ENCODE assay signal across 8 cellular contexts in genomic region chr11:76207642-76208378, GRCh38. TPM values are rescaled to one million over a fixed set of nuclear protein-coding genes. Genes with fewer than 3 reads are reported as not detected.
DNase-seq lines count a peak whose midpoint lies in the region; ATAC-seq, FAIRE-seq and TF ChIP-seq lines count a peak whose summit lies in the region.

No MANE protein-coding gene starts in this region.

- peak overlapping the region; percentile 76 for H3K4me3 Mint-ChIP-seq in activated T-helper 2 cell treated with anti-CD3 and anti-CD28 coated beads, Interferon-gamma antibody, Interleukin-2, Interleukin-4, amounts not matched to agents 10 μg/mL and 5 μg/mL and 100 μg/mL, durations not matched to agents 14 hours and 24 hours and 36 hours (ENCODE audit: low read depth)

- H3K4me3 ChIP-seq in A549, result peak overlapping the region; percentile 60
- H3K4me3 ChIP-seq in neural cell (ENCODE audit: low read length), result peak overlapping the region; percentile 73

- intact Hi-C loops in activated T-helper 2 cell treated with anti-CD3 and anti-CD28 coated beads, Interferon-gamma antibody, Interleukin-2, Interleukin-4, amounts not matched to agents 10 μg/mL and 5 μg/mL and 100 μg/mL, durations not matched to agents 14 hours and 24 hours and 36 hours (cut with micrococcal nuclease), result loop anchor here (1.0 to 5.0 kb wide), 7 partner anchors 24 to 474 kb away; partner anchors contain the start of genes GVQW3 and THAP12

- no peaks in the 10 kb centered on the region for H3F3A ChIP-seq in neural cell (ENCODE audit: insufficient read depth, low read length, poor library complexity, severe bottlenecking)

- H3K9me3 ChIP-seq in A549 (no peaks in the 10 kb centered on the region), neural cell (ENCODE audit: low read length) (no peaks in the 10 kb centered on the region)

- 0 out of 3 replicates have a peak, but pooled peaks cover 9% of the 10 kb centered on the region for H3K4me1 ChIP-seq in A549

- H2AFZ ChIP-seq in neural cell (ENCODE audit: low read depth, low read length), result no peak overlapping the region

- no peaks in the 10 kb centered on the region for H3K36me3 Mint-ChIP-seq in activated T-helper 2 cell treated with anti-CD3 and anti-CD28 coated beads, Interferon-gamma antibody, Interleukin-2, Interleukin-4, amounts not matched to agents 10 μg/mL and 5 μg/mL and 100 μg/mL, durations not matched to agents 14 hours and 24 hours and 36 hours (ENCODE audit: low read depth)

- FAIRE-seq in A549 (lab: Jason Lieb, UNC), result no peak

- peaks cover 95% of the 10 kb centered on the region for H3K27me3 ChIP-seq in neural cell (ENCODE audit: insufficient read depth, low read depth, low read length)

- H3K9me3 Mint-ChIP-seq in activated T-helper 2 cell treated with anti-CD3 and anti-CD28 coated beads, Interferon-gamma antibody, Interleukin-2, Interleukin-4, amounts not matched to agents 10 μg/mL and 5 μg/mL and 100 μg/mL, durations not matched to agents 14 hours and 24 hours and 36 hours, result no peaks in the 10 kb centered on the region

- H3K4me2 ChIP-seq in A549, result peak overlapping the region; percentile 99
- peak overlapping the region; percentile 40 for H3K4me2 ChIP-seq in neural cell (ENCODE audit: low read length)

- no peak overlapping the region for H3K27ac Mint-ChIP-seq in activated T-helper 2 cell treated with anti-CD3 and anti-CD28 coated beads, Interferon-gamma antibody, Interleukin-2, Interleukin-4, amounts not matched to agents 10 μg/mL and 5 μg/mL and 100 μg/mL, durations not matched to agents 14 hours and 24 hours and 36 hours

- no peaks in the 10 kb centered on the region for H3K36me3 ChIP-seq in neural cell (ENCODE audit: insufficient read depth, low read length)

- TF ChIP-seq EP300 in A549 (IDR thresholded peaks at IDR 0.05) (no peak), neural cell (conservative IDR thresholded peaks at IDR 0.05; ENCODE audit: poor library complexity, severe bottlenecking) (no peak)

- peak; percentile 79 to 95 for TF ChIP-seq RAD21 in A549 (conservative IDR thresholded peaks at IDR 0.05 in 1 of 2, IDR thresholded peaks at IDR 0.05 in 1 of 2)
- TF ChIP-seq RAD21 in neural cell (conservative IDR thresholded peaks at IDR 0.05), result peak; percentile 78

- CTCF ChIA-PET in A549 (lab: Yijun Ruan, JAX), result interaction anchor here (0.7 to 13.1 kb wide), 79 partner anchors 12 to 807 kb away, joined by 3 to 222 read pairs (median 4); no protein-coding TSS in a partner anchor

- peak overlapping the region; percentile 42 for H3K9ac ChIP-seq in neural cell (ENCODE audit: low read length)

- H3K27ac ChIP-seq in A549 (peak overlapping the region; percentile 70 to 85; a peak in 5 of 6 replicates), neural cell (ENCODE audit: low read length) (no peak overlapping the region)

- no peaks in the 10 kb centered on the region for H3K79me2 ChIP-seq in neural cell (replicated peaks; ENCODE audit: insufficient read depth, low read length)

- ATAC-seq in A549 (peak; percentile 52 to 79), GM18868 (IDR thresholded peaks at IDR 0.05; ENCODE audit: unreplicated experiment) (peak; percentile 61)

- TF ChIP-seq POLR2A in A549 (IDR thresholded peaks at IDR 0.05; ENCODE audit: low read length), result no peak

- POLR2A ChIA-PET in A549 (lab: Yijun Ruan, JAX), result interaction anchor here (1.1 to 2.0 kb wide), 3 partner anchors 11 to 625 kb away, joined by 4 to 11 read pairs (median 5); no protein-coding TSS in a partner anchor

- peaks cover 9% of the 10 kb centered on the region for H3K4me1 Mint-ChIP-seq in activated T-helper 2 cell treated with anti-CD3 and anti-CD28 coated beads, Interferon-gamma antibody, Interleukin-2, Interleukin-4, amounts not matched to agents 10 μg/mL and 5 μg/mL and 100 μg/mL, durations not matched to agents 14 hours and 24 hours and 36 hours (ENCODE audit: low read depth)

- peak; percentile 99 for TF ChIP-seq CTCF in A549 (IDR thresholded peaks at IDR 0.05)
- peak; percentile 92 for TF ChIP-seq CTCF in neural cell (IDR thresholded peaks at IDR 0.05; ENCODE audit: poor library complexity, severe bottlenecking)

- H3K27me3 Mint-ChIP-seq in activated T-helper 2 cell treated with anti-CD3 and anti-CD28 coated beads, Interferon-gamma antibody, Interleukin-2, Interleukin-4, amounts not matched to agents 10 μg/mL and 5 μg/mL and 100 μg/mL, durations not matched to agents 14 hours and 24 hours and 36 hours (ENCODE audit: low read depth), result peaks cover 58% of the 10 kb centered on the region

- 10% methylated on average over 38 of the region's 54 CpGs for WGBS in A549 (ENCODE audit: missing lambda C conversion rate)

- no peaks in the 10 kb centered on the region for H4K20me1 ChIP-seq in neural cell (ENCODE audit: insufficient read depth)

- peak; percentile 85 to 89 for DNase-seq in A549 (ENCODE audit: low read depth in 1 of 2, low spot score in 1 of 2)
- peak; percentile 72 to 75 for DNase-seq in Kasumi-1 (lab: John Stamatoyannopoulos, UW)
- peak; percentile 90 for DNase-seq in RPMI8226
- peak; percentile 70 for DNase-seq in activated T-helper 2 cell treated with anti-CD3 and anti-CD28 coated beads, Interferon-gamma antibody, Interleukin-2, Interleukin-4, amounts not matched to agents 10 μg/mL and 5 μg/mL and 100 μg/mL, durations not matched to agents 14 hours and 24 hours and 36 hours (ENCODE audit: low spot score)
- DNase-seq in fibroblast of the conjunctiva (ENCODE audit: low read depth), result peak; percentile 45
- DNase-seq in stimulated activated naive CD4-positive, alpha-beta T cell treated with Interleukin-2 at 50 U/mL for 16 hours (lab: John Stamatoyannopoulos, UW), result peak; percentile 71

- H3K9me2 ChIP-seq in neural cell (ENCODE audit: insufficient read depth, low read length), result no peaks in the 10 kb centered on the region

TF ChIP-seq in A549, 52 proteins besides CTCF, POLR2A, EP300 and RAD21 (continues in another document):
- TF ChIP-seq TFCP2L1 (CRISPR knock-in tag; IDR thresholded peaks at IDR 0.05), result no peak
- no peak for TF ChIP-seq FOXS1 (CRISPR knock-in tag; IDR thresholded peaks at IDR 0.05)
- no peak for TF ChIP-seq EHMT2 (IDR thresholded peaks at IDR 0.05; ENCODE audit: low read depth)
- TF ChIP-seq NPAS2 (CRISPR knock-in tag; IDR thresholded peaks at IDR 0.05; ENCODE audit: borderline replicate concordance), result no peak
- no peak for TF ChIP-seq HOXB13 (CRISPR knock-in tag; IDR thresholded peaks at IDR 0.05; ENCODE audit: low read depth)
- TF ChIP-seq MAX (IDR thresholded peaks at IDR 0.05), result peak; percentile 61
- TF ChIP-seq SMC3 (IDR thresholded peaks at IDR 0.05), result peak; percentile 92
- TF ChIP-seq CHD4 (IDR thresholded peaks at IDR 0.05; ENCODE audit: borderline replicate concordance), result no peak
- no peak for TF ChIP-seq FOSB (CRISPR knock-in tag; IDR thresholded peaks at IDR 0.05)
- TF ChIP-seq POLR2AphosphoS2 (conservative IDR thresholded peaks at IDR 0.05; ENCODE audit: low read length), result no peak
- TF ChIP-seq RNF2 (IDR thresholded peaks at IDR 0.05; ENCODE audit: borderline replicate concordance, low read depth), result 0 out of 2 replicates have a peak, but pooled peaks have one; percentile 87
- no peak for TF ChIP-seq NFE2L2 (conservative IDR thresholded peaks at IDR 0.05; ENCODE audit: low read length)
- TF ChIP-seq PHF8 (IDR thresholded peaks at IDR 0.05; ENCODE audit: borderline replicate concordance, low read depth), result no peak

TF ChIP-seq in neural cell, 6 proteins besides CTCF, POLR2A, EP300 and RAD21:
- TF ChIP-seq EZH2 (IDR thresholded peaks at IDR 0.05; ENCODE audit: borderline replicate concordance, insufficient read depth, low read length, poor library complexity, severe bottlenecking) (peak; percentile 52), REST (IDR thresholded peaks at IDR 0.05; ENCODE audit: borderline replicate concordance) (no peak), POLR2AphosphoS5 (IDR thresholded peaks at IDR 0.05) (no peak), SMC3 (conservative IDR thresholded peaks at IDR 0.05; ENCODE audit: poor library complexity) (peak; percentile 83)

RNA-seq across cellular contexts. Expression of gene WNT11, which starts 1.5 kb away (rescaled TPM):
- polyA plus RNA-seq in A549 (2011; rRNA removed) (0.57 and 0.78 TPM in 2 replicates), A549 (2017; fragmentation: RNase III; extraction: RNeasy Plus Mini Kit Qiagen cat#74134 plus additional on column Dnase treatment) (0.36 to 0.76 TPM (median 0.42 TPM) in 3 replicates), neural cell (1.4 and 2.3 TPM in 2 replicates)
- polyA plus RNA-seq in A549 (2012; cell fraction: cytosol; rRNA removed), result 0.99 and 1.3 TPM in 2 replicates
- 2.2 and 2.4 TPM in 2 replicates for polyA plus RNA-seq in A549 (2012; cell fraction: nucleus; rRNA removed)
- polyA minus RNA-seq in A549 (2011; rRNA and poly(A)+ RNA removed), result 0.58 and 0.66 TPM in 2 replicates
- total RNA-seq in activated T-helper 2 cell treated with anti-CD3 and anti-CD28 coated beads, Interferon-gamma antibody, Interleukin-2, Interleukin-4, amounts not matched to agents 10 μg/mL and 5 μg/mL and 100 μg/mL, durations not matched to agents 14 hours and 24 hours and 36 hours, result 0.91 TPM in 1 of 2 replicates, not detected in the other
- 0.46 and 2.2 TPM in 2 replicates for polyA minus RNA-seq in neural cell
